Comparison of ENCODE assay signal across 26 cellular contexts in the genomic region with DNA sequence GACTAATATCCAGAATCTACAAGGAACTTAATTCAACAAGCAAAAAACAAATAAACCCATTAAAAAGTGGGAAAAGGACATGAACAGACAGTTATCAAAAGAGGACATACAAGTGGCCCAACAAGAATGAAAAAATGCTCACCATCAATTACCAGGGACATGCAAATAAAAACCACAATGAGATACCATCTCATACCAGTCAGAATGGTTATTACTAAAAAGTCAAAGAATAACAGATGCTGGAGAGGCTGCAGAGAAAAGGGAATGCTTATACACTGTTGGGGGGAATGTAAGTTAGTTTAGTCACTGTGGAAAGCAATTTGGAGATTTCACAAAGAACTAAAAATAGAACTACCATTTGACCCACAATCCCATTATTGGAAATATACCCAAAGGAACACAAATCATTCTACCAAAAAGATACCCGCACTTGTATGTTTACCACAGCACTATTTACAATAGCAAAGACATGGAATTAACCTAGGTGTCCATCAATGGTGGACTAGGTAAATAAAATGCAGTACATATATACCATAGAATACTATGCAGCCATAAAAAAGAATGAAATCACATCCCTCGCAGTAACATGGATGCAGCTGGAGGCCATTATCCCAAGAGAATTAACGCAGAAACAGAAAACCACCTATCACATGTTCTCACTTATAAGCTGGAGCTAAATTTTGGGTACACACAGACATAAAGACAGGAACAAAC.
"Had no signal": no experiment of that assay in that cellular context is flagged by ENCODE, and none has a peak within 500 bp of the region (broad histone marks: within the 10 kb centered on the region; RNA-seq: fewer than 3 reads in every experiment).

No MANE protein-coding gene starts in this region.

- ATAC-seq: activated CD4-positive, CD25-positive, alpha-beta regulatory T cell treated with anti-CD3 and anti-CD28 coated beads, Interleukin-2, amount 50 U/mL, for 24 hours; body of pancreas; left colon; naive thymus-derived CD8-positive, alpha-beta T cell had no signal

- H3K36me3 ChIP-seq: colonic mucosa, esophagus squamous epithelium, right atrium auricular region, WERI-Rb-1 had no signal

- FAIRE-seq: endometrium, frontal cortex, keratinocyte had no signal

- H3K4me3 Mint-ChIP-seq: activated naive CD8-positive, alpha-beta T cell; naive thymus-derived CD8-positive, alpha-beta T cell had no signal

- H3K4me3 ChIP-seq: body of pancreas, colonic mucosa, esophagus squamous epithelium, right atrium auricular region, spleen, tibial nerve had no signal

- H3K27me3 ChIP-seq: body of pancreas, colonic mucosa, esophagus squamous epithelium, right atrium auricular region, spleen, tibial nerve had no signal

- DNase-seq: activated CD4-positive, alpha-beta T cell treated with anti-CD3 and anti-CD28 coated beads for 48 hours; activated CD4-positive, alpha-beta T cell treated with anti-CD3 and anti-CD28 coated beads, Interleukin-2, amount 50 U/mL, for 48 hours; activated CD8-positive, alpha-beta memory T cell treated with anti-CD3 and anti-CD28 coated beads for 24 hours; activated effector memory CD4-positive, alpha-beta T cell treated with Interleukin-2 at 50 U/mL for 16 hours; activated naive CD4-positive, alpha-beta T cell treated with Interleukin-2 at 50 U/mL for 16 hours; anterior cingulate cortex; body of pancreas; colonic mucosa; effector CD8-positive, alpha-beta T cell; esophagus squamous epithelium; glutamatergic neuron; left colon; midbrain; naive thymus-derived CD8-positive, alpha-beta T cell; spleen; stimulated activated CD4-positive, alpha-beta T cell treated with anti-CD3 and anti-CD28 coated beads, Interleukin-2, amount 100 ng/mL, for 48 hours; stimulated activated naive CD4-positive, alpha-beta T cell treated with Interleukin-2 at 50 U/mL for 16 hours; WERI-Rb-1 had no signal

- H3K9me3 ChIP-seq: body of pancreas, colonic mucosa, esophagus squamous epithelium, right atrium auricular region had no signal

- H3K27ac ChIP-seq: body of pancreas, colonic mucosa, epithelial cell of prostate, esophagus squamous epithelium, right atrium auricular region, spleen, tibial nerve, WERI-Rb-1 had no signal

- H3K27me3 Mint-ChIP-seq: activated naive CD8-positive, alpha-beta T cell; naive thymus-derived CD8-positive, alpha-beta T cell had no signal

- H3K27ac Mint-ChIP-seq: activated naive CD8-positive, alpha-beta T cell had no signal

- H3K4me1 ChIP-seq: colonic mucosa had no signal
